Comparison of ENCODE assay signal across 17 cellular contexts in genomic region chr5:52814749-52815148, GRCh38.
"Had no signal": no experiment of that assay in that cellular context is flagged by ENCODE, and none has a peak within 500 bp of the region (broad histone marks: within the 10 kb centered on the region; RNA-seq: fewer than 3 reads in every experiment).

No MANE protein-coding gene starts in this region.

- H3K27ac ChIP-seq: prostate gland, tibial nerve had no signal

- H3K27me3 ChIP-seq: dorsolateral prefrontal cortex, esophagus squamous epithelium, tibial nerve had no signal

- DNase-seq: activated CD4-positive, alpha-beta T cell treated with anti-CD3 and anti-CD28 coated beads, Interleukin-2, amount 50 U/mL, for 48 hours; activated CD8-positive, alpha-beta memory T cell treated with anti-CD3 and anti-CD28 coated beads, Interleukin-2, amount 10 ng/mL, durations not matched to agents 7 days and 5 days; activated effector memory CD4-positive, alpha-beta T cell treated with anti-CD3 and anti-CD28 coated beads, Interleukin-2, amount 50 U/mL, for 16 hours; activated T-cell treated with anti-CD3 and anti-CD28 coated beads, Interleukin-2, amount 50 U/mL, for 4 hours; cerebellar nuclear complex; dorsolateral prefrontal cortex; esophagus squamous epithelium; foreskin fibroblast; head of caudate nucleus; naive thymus-derived CD8-positive, alpha-beta T cell; occipital lobe; SHP77 treated with DMSO at 0.1 percent for 48 hours; stimulated activated CD4-positive, alpha-beta T cell treated with anti-CD3 and anti-CD28 coated beads, Interleukin-4, amount 100 ng/mL, for 4 hours; stimulated activated naive CD8-positive, alpha-beta T cell treated with anti-CD3 and anti-CD28 coated beads, Interleukin-15, amount 100 ng/mL, for 72 hours had no signal

- H3K4me3 ChIP-seq: dorsolateral prefrontal cortex, esophagus squamous epithelium, lung, prostate gland, tibial nerve had no signal

- H3K36me3 ChIP-seq: esophagus squamous epithelium, prostate gland, tibial nerve had no signal

- H3K4me1 ChIP-seq: prostate gland had no signal

- ATAC-seq: activated CD8-positive, alpha-beta memory T cell treated with anti-CD3 and anti-CD28 coated beads, Interleukin-2, amount 10 ng/mL, durations not matched to agents 7 days and 5 days; activated T-cell treated with anti-CD3 and anti-CD28 coated beads, Interleukin-2, amount 50 U/mL, for 4 hours; naive thymus-derived CD8-positive, alpha-beta T cell; stimulated activated naive CD8-positive, alpha-beta T cell treated with anti-CD3 and anti-CD28 coated beads, Interleukin-15, amount 100 ng/mL, for 72 hours had no signal

- H3K9me3 ChIP-seq: esophagus squamous epithelium, prostate gland, tibial nerve had no signal
